8 cellular contexts compared by ENCODE assay signal in the genomic region with DNA sequence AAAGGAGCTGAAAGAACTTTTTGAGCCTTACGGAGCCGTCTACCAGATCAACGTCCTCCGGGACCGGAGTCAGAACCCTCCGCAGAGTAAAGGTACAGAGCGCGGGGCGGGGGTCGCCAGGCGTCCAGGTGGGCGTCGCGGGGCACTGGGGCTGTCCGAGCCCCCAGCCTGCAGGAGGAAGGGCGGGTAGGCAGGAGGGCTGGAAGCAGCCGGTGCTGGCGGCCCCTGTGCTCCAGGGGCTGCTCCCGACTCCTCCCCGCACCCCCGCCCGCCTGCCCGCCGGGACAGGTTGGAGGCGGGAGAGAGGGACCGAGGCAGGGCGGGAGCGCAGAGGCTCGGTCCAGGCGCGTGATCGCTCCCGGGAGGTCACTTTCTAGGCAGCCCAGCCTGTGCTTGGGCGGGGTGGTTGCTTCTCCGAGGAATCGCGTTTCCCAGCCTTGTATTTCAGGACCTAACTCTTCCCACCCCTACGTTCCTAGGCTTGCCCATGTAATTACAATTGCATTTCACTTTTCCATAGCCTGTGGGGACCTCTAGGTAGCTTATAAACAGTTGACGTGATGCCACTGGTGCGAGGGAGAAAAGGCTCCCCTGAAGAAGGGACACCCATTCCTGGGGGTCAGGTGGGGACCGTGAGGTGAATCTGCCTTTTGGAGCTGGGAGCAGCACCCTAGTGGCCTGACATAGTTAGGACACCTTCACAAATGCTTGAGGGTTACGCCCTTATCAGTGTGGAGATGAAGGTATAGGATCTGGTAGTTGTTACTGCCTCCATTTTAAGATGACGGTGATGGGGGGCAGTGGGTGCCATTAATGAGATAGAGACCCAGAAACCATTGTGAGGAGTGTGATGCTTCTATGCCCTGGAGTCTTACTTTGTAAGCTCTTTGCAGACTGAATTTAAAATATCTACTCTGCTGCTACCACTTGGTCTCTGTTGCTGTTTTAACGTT.
DNase-seq lines count a peak whose midpoint lies in the region; ATAC-seq and TF ChIP-seq lines count a peak whose summit lies in the region.

No MANE protein-coding gene starts in this region.

- no peaks in the 10 kb centered on the region for H3K36me3 ChIP-seq in colonic mucosa

- peaks cover 11% of the 10 kb centered on the region for H3K9me3 Mint-ChIP-seq in Calu3 (ENCODE audit: low read depth, unreplicated experiment)
- peaks cover 1% of the 10 kb centered on the region for H3K9me3 Mint-ChIP-seq in memory B cell

- TF ChIP-seq CTCF in Calu3 (IDR thresholded peaks at IDR 0.05; ENCODE audit: unreplicated experiment) (peak; percentile 11), WI38 (IDR thresholded peaks at IDR 0.05; ENCODE audit: low read depth, low read length) (0 out of 2 replicates have a peak, but pooled peaks have one; percentile 38), colonic mucosa (IDR thresholded peaks at IDR 0.05) (peak; percentile 29)

- H3K36me3 Mint-ChIP-seq in Calu3 (ENCODE audit: insufficient read depth, unreplicated experiment) (no peaks in the 10 kb centered on the region), memory B cell (peaks cover 10% of the 10 kb centered on the region)

- H3K4me1 ChIP-seq in colonic mucosa, result no peaks in the 10 kb centered on the region

- peaks cover 34% of the 10 kb centered on the region for H3K27me3 Mint-ChIP-seq in Calu3 (ENCODE audit: unreplicated experiment)
- no peaks in the 10 kb centered on the region for H3K27me3 Mint-ChIP-seq in memory B cell

- no peak overlapping the region for H3K4me3 Mint-ChIP-seq in Calu3 (ENCODE audit: low read depth, unreplicated experiment)
- H3K4me3 Mint-ChIP-seq in memory B cell, result no peak overlapping the region

- CTCF ChIA-PET in Calu3 (lab: Charles Lee), result interaction anchor here (0.6 kb wide), 1 partner anchor 21 kb away, joined by 3 read pairs; no protein-coding TSS in a partner anchor

- H3K9me3 ChIP-seq in colonic mucosa, result no peaks in the 10 kb centered on the region

- BruUV-seq in Calu3 (replicated peaks; lab: Mats Ljungman, UMichigan), result no TSS peak

- DNase-seq in Calu3, result no peak
- DNase-seq in HK-2 (ENCODE audit: unreplicated experiment), result peak; percentile 3
- DNase-seq in colonic mucosa, result peak; percentile 32
- peak; percentile 55 to 61 for DNase-seq in memory B cell (ENCODE audit: low spot score in 2 of 2)
- DNase-seq in stimulated activated naive CD8-positive, alpha-beta T cell treated with anti-CD3 and anti-CD28 coated beads, Interleukin-15, Interleukin-2, amounts not matched to agents 100 U/mL and 50 U/mL, for 24 hours, result peak; percentile 72
- DNase-seq in amniotic stem cell (lab: John Stamatoyannopoulos, UW), result no peak

- H3K27me3 ChIP-seq in colonic mucosa, result no peaks in the 10 kb centered on the region

- H3K9ac ChIP-seq in colonic mucosa (ENCODE audit: low read depth in 2 of 2, low read length in 2 of 2), result peak overlapping the region; percentile 56 to 70

- no peak overlapping the region for H3K27ac Mint-ChIP-seq in Calu3 (ENCODE audit: unreplicated experiment)
- H3K27ac Mint-ChIP-seq in memory B cell, result no peak overlapping the region

- intact Hi-C loops in Calu3 (cut with micrococcal nuclease; ENCODE audit: unreplicated experiment) (no loop called here), colonic mucosa (cut with DNase I) (no loop called here)

- H3K4me3 ChIP-seq in WI38 (ENCODE audit: low read depth, low read length) (peak overlapping the region; percentile 71), colonic mucosa (peak overlapping the region; percentile 52)

- peak; percentile 47 for ATAC-seq in GM21367 (IDR thresholded peaks at IDR 0.05; ENCODE audit: unreplicated experiment)
- ATAC-seq in memory B cell (ENCODE audit: low read depth), result peak; percentile 51
- peak; percentile 62 for ATAC-seq in stimulated activated naive CD8-positive, alpha-beta T cell treated with anti-CD3 and anti-CD28 coated beads, Interleukin-15, Interleukin-2, amounts not matched to agents 100 U/mL and 50 U/mL, for 24 hours

- H3K4me1 Mint-ChIP-seq in Calu3 (ENCODE audit: low read depth, unreplicated experiment) (no peaks in the 10 kb centered on the region), memory B cell (peaks cover 37% of the 10 kb centered on the region)

- H3K27ac ChIP-seq in colonic mucosa, result peak overlapping the region; percentile 66

Comparison
In these comparisons a context has a peak if more than half of its experiments do, and no peak if none do; other contexts are left out.
1. DNase-seq: peak in HK-2 (single experiment), colonic mucosa (single experiment), memory B cell (2 of 2) and stimulated activated naive CD8-positive, alpha-beta T cell treated with anti-CD3 and anti-CD28 coated beads, Interleukin-15, Interleukin-2, amounts not matched to agents 100 U/mL and 50 U/mL, for 24 hours (single experiment); none in Calu3 (single experiment) and amniotic stem cell (single experiment).
2. Peak in every context shown above with its lines, with median percentiles within 50 percentile points of each other: CTCF ChIP-seq and ATAC-seq.